In the genomic region with DNA sequence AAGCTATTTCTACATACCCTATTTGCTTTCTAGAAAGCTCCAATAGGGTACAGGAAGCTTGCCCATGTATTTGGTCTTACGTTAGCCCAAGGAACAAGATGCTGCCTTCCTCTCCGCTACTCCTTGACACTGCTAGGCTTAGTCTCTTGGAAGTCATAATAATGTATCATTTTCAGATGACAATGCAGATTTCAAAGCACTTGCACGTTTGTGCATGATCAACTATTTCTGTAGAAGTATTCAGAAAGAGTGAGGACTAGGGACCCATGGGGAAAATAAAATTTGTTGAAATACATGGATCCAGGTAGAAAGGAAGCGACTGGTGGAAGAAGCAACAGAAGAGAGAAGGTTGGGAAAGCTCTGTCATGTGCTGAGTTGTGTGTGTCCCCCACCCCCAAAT, we compare ENCODE assay signal across 30 cellular contexts.
"Had no signal": no experiment of that assay in that cellular context is flagged by ENCODE, and none has a peak within 500 bp of the region (broad histone marks: within the 10 kb centered on the region; RNA-seq: fewer than 3 reads in every experiment).

No MANE protein-coding gene starts in this region.

- H3K27me3 Mint-ChIP-seq: naive thymus-derived CD8-positive, alpha-beta T cell; natural killer cell treated with Interleukin-12 subunit alpha and Interleukin-12 subunit beta and Interleukin-15 and Interleukin-18, amount 100 ng/mL, for 72 hours; progenitor cell of endocrine pancreas; stimulated activated naive B cell treated with anti-CD40 and anti-IgM and Interleukin-4, amounts not matched to agents 10 μg/mL and 1 μg/mL and 100 μg/mL, for 72 hours; stimulated activated naive CD8-positive, alpha-beta T cell treated with anti-CD3 and anti-CD28 coated beads, Interleukin-15, Interleukin-2, amounts not matched to agents 100 ng/mL and 50 ng/mL, for 24 hours had no signal

- H3K9ac ChIP-seq: neural progenitor cell, parathyroid adenoma had no signal

- H3K4me1 Mint-ChIP-seq: neural progenitor cell; stimulated activated effector memory CD8-positive, alpha-beta T cell treated with anti-CD3 and anti-CD28 coated beads, Interleukin-12 subunit alpha, Interleukin-12 subunit beta, amount 100 ng/mL, for 72 hours had no signal

- H3K27ac Mint-ChIP-seq: naive thymus-derived CD8-positive, alpha-beta T cell; natural killer cell treated with Interleukin-12 subunit alpha and Interleukin-12 subunit beta and Interleukin-15 and Interleukin-18, amount 100 ng/mL, for 72 hours; neural progenitor cell; progenitor cell of endocrine pancreas; stimulated activated effector memory CD8-positive, alpha-beta T cell treated with anti-CD3 and anti-CD28 coated beads, Interleukin-12 subunit alpha, Interleukin-12 subunit beta, amount 100 ng/mL, for 72 hours; stimulated activated naive B cell treated with anti-CD40 and anti-IgM and Interleukin-4, amounts not matched to agents 10 μg/mL and 1 μg/mL and 100 μg/mL, for 72 hours; stimulated activated naive CD8-positive, alpha-beta T cell treated with anti-CD3 and anti-CD28 coated beads, Interleukin-15, Interleukin-2, amounts not matched to agents 100 ng/mL and 50 ng/mL, for 24 hours had no signal

- H3K27me3 ChIP-seq: neural progenitor cell, ovary, spleen, stomach, thyroid gland, tibial nerve, upper lobe of left lung, vagina had no signal

- H3K4me3 Mint-ChIP-seq: naive thymus-derived CD8-positive, alpha-beta T cell; natural killer cell treated with Interleukin-12 subunit alpha and Interleukin-12 subunit beta and Interleukin-15 and Interleukin-18, amount 100 ng/mL, for 72 hours; neural progenitor cell; stimulated activated effector memory CD8-positive, alpha-beta T cell treated with anti-CD3 and anti-CD28 coated beads, Interleukin-12 subunit alpha, Interleukin-12 subunit beta, amount 100 ng/mL, for 72 hours; stimulated activated naive B cell treated with anti-CD40 and anti-IgM and Interleukin-4, amounts not matched to agents 10 μg/mL and 1 μg/mL and 100 μg/mL, for 72 hours; stimulated activated naive CD8-positive, alpha-beta T cell treated with anti-CD3 and anti-CD28 coated beads, Interleukin-15, Interleukin-2, amounts not matched to agents 100 ng/mL and 50 ng/mL, for 24 hours had no signal

- H2AFZ ChIP-seq: neural progenitor cell, parathyroid adenoma had no signal

- H3K4me3 ChIP-seq: neural progenitor cell, ovary, psoas muscle, skin epidermis, smooth muscle cell, spleen, stomach, thoracic aorta, thyroid gland, tibial nerve, upper lobe of left lung, vagina had no signal

- FAIRE-seq: urothelium cell line had no signal

- ATAC-seq: naive thymus-derived CD8-positive, alpha-beta T cell; natural killer cell treated with Interleukin-12 subunit alpha and Interleukin-12 subunit beta and Interleukin-15 and Interleukin-18, amount 100 ng/mL, for 72 hours; psoas muscle; right cardiac atrium; sciatic nerve; stimulated activated effector memory CD8-positive, alpha-beta T cell treated with anti-CD3 and anti-CD28 coated beads, Interleukin-12 subunit alpha, Interleukin-12 subunit beta, amount 100 ng/mL, for 72 hours; stimulated activated naive B cell treated with anti-CD40 and anti-IgM and Interleukin-4, amounts not matched to agents 10 μg/mL and 1 μg/mL and 100 μg/mL, for 72 hours had no signal

- H3K79me2 ChIP-seq: parathyroid adenoma had no signal

- H3K4me2 ChIP-seq: neural progenitor cell, smooth muscle cell had no signal

- H3K4me1 ChIP-seq: neural progenitor cell, psoas muscle, thyroid gland, tibial nerve, upper lobe of left lung, vagina had no signal

- DNase-seq: naive thymus-derived CD8-positive, alpha-beta T cell; occipital lobe; ovary; posterior cingulate gyrus; psoas muscle; right cardiac atrium; spleen; stimulated activated CD4-positive, alpha-beta T cell treated with anti-CD3 and anti-CD28 coated beads, Interleukin-12 subunit alpha, Interleukin-12 subunit beta, amount 100 ng/mL, for 4 hours; stimulated activated CD4-positive, alpha-beta T cell treated with anti-CD3 and anti-CD28 coated beads, Interleukin-1b, Interleukin-23, amount 100 ng/mL, for 48 hours; stimulated activated CD4-positive, alpha-beta T cell treated with anti-CD3 and anti-CD28 coated beads, Interleukin-4, amount 100 ng/mL, for 1 hour; stimulated activated CD4-positive, alpha-beta T cell treated with anti-CD3 and anti-CD28 coated beads, Interleukin-4, amount 100 ng/mL, for 4 hours; stimulated activated naive B cell treated with anti-CD40 and anti-IgM and Interleukin-4, amounts not matched to agents 10 μg/mL and 1 μg/mL and 100 μg/mL, for 72 hours; stimulated activated naive CD4-positive, alpha-beta T cell treated with Interleukin-2 at 50 U/mL for 16 hours; stomach; thyroid gland; trophoblast cell; upper lobe of left lung had no signal

- H3K9me3 ChIP-seq: ovary, psoas muscle, spleen, stomach, thoracic aorta, thyroid gland, upper lobe of left lung, vagina had no signal

- H3K36me3 Mint-ChIP-seq: natural killer cell treated with Interleukin-12 subunit alpha and Interleukin-12 subunit beta and Interleukin-15 and Interleukin-18, amount 100 ng/mL, for 72 hours; neural progenitor cell; stimulated activated effector memory CD8-positive, alpha-beta T cell treated with anti-CD3 and anti-CD28 coated beads, Interleukin-12 subunit alpha, Interleukin-12 subunit beta, amount 100 ng/mL, for 72 hours; stimulated activated naive B cell treated with anti-CD40 and anti-IgM and Interleukin-4, amounts not matched to agents 10 μg/mL and 1 μg/mL and 100 μg/mL, for 72 hours had no signal

- H3K36me3 ChIP-seq: neural progenitor cell, ovary, spleen, stomach, thoracic aorta, thyroid gland, tibial nerve, upper lobe of left lung, vagina had no signal

- H3K27ac ChIP-seq: neural progenitor cell, ovary, parathyroid adenoma, psoas muscle, skin epidermis, spleen, stomach, thoracic aorta, thyroid gland, tibial nerve, upper lobe of left lung, vagina had no signal

- H3K9me3 Mint-ChIP-seq: natural killer cell treated with Interleukin-12 subunit alpha and Interleukin-12 subunit beta and Interleukin-15 and Interleukin-18, amount 100 ng/mL, for 72 hours; neural progenitor cell; stimulated activated effector memory CD8-positive, alpha-beta T cell treated with anti-CD3 and anti-CD28 coated beads, Interleukin-12 subunit alpha, Interleukin-12 subunit beta, amount 100 ng/mL, for 72 hours; stimulated activated naive B cell treated with anti-CD40 and anti-IgM and Interleukin-4, amounts not matched to agents 10 μg/mL and 1 μg/mL and 100 μg/mL, for 72 hours; stimulated activated naive CD8-positive, alpha-beta T cell treated with anti-CD3 and anti-CD28 coated beads, Interleukin-15, Interleukin-2, amounts not matched to agents 100 ng/mL and 50 ng/mL, for 24 hours had no signal
